Comparison of ENCODE assay signal across 8 cellular contexts in genomic region chr18:63319383-63320040, GRCh38. TPM values are rescaled to one million over a fixed set of nuclear protein-coding genes. Genes with fewer than 3 reads are reported as not detected.
DNase-seq lines count a peak whose midpoint lies in the region; ATAC-seq and TF ChIP-seq lines count a peak whose summit lies in the region.

Gene BCL2 (minus strand): TSS chr18:63319769.

- peak within 1 kb of the TSS; percentile 97 for H3K27ac Mint-ChIP-seq in activated CD4-positive, alpha-beta T cell treated with anti-CD3 and anti-CD28 coated beads, Interleukin-2, amount 10 ng/mL, durations not matched to agents 24 days and 14 days
- H3K27ac Mint-ChIP-seq in activated naive CD4-positive, alpha-beta T cell treated with anti-CD3 and anti-CD28 coated beads, Interleukin-2, amount 50 U/mL, for 72 hours, result peak within 1 kb of the TSS; percentile 93 to 97

- H3K36me3 Mint-ChIP-seq in activated CD4-positive, alpha-beta T cell treated with anti-CD3 and anti-CD28 coated beads, Interleukin-2, amount 10 ng/mL, durations not matched to agents 24 days and 14 days (ENCODE audit: low read depth), result peaks cover 39% of the 10 kb centered on the region
- H3K36me3 Mint-ChIP-seq in activated naive CD4-positive, alpha-beta T cell treated with anti-CD3 and anti-CD28 coated beads, Interleukin-2, amount 50 U/mL, for 72 hours, result peaks cover 34 to 48% of the 10 kb centered on the region in 2 donors

- H4K20me1 ChIP-seq in osteoblast (ENCODE audit: insufficient read depth, low read length), result no peaks in the 10 kb centered on the region

- H3K36me3 ChIP-seq in cardiac muscle cell (no peaks in the 10 kb centered on the region), osteoblast (ENCODE audit: insufficient read depth, low read length) (no peaks in the 10 kb centered on the region)

- TF ChIP-seq CTCF in cardiac muscle cell (IDR thresholded peaks at IDR 0.05; ENCODE audit: low read depth, low read length) (no peak), osteoblast (IDR thresholded peaks at IDR 0.05; ENCODE audit: extremely low read depth, low read depth, low read length) (no peak)

- H3K27ac ChIP-seq in cardiac muscle cell, result no peak within 1 kb of the TSS
- H3K27ac ChIP-seq in osteoblast (ENCODE audit: low read depth, low read length), result no peak within 1 kb of the TSS

- no peaks in the 10 kb centered on the region for H3K9me3 Mint-ChIP-seq in activated CD4-positive, alpha-beta T cell treated with anti-CD3 and anti-CD28 coated beads, Interleukin-2, amount 10 ng/mL, durations not matched to agents 24 days and 14 days
- no peaks in the 10 kb centered on the region for H3K9me3 Mint-ChIP-seq in activated naive CD4-positive, alpha-beta T cell treated with anti-CD3 and anti-CD28 coated beads, Interleukin-2, amount 50 U/mL, for 72 hours

- intact Hi-C loops in activated CD4-positive, alpha-beta T cell treated with anti-CD3 and anti-CD28 coated beads, Interleukin-2, amount 10 ng/mL, durations not matched to agents 24 days and 14 days (cut with micrococcal nuclease), result loop anchor here (1.0 to 5.0 kb wide), 6 partner anchors 48 to 797 kb away; partner anchors contain the start of genes KDSR, PHLPP1, VPS4B and ZCCHC2

- H3K4me3 Mint-ChIP-seq in activated CD4-positive, alpha-beta T cell treated with anti-CD3 and anti-CD28 coated beads, Interleukin-2, amount 10 ng/mL, durations not matched to agents 24 days and 14 days, result peak within 1 kb of the TSS; percentile 99

- peak; percentile 11 for ATAC-seq in HG02852 (IDR thresholded peaks at IDR 0.05; ENCODE audit: unreplicated experiment)
- ATAC-seq in activated naive CD4-positive, alpha-beta T cell treated with anti-CD3 and anti-CD28 coated beads, Interleukin-2, amount 50 U/mL, for 72 hours, result peak; percentile 14 to 47

- no peaks in the 10 kb centered on the region for H3K27me3 Mint-ChIP-seq in activated CD4-positive, alpha-beta T cell treated with anti-CD3 and anti-CD28 coated beads, Interleukin-2, amount 10 ng/mL, durations not matched to agents 24 days and 14 days

- H3K4me3 ChIP-seq in cardiac muscle cell (peak within 1 kb of the TSS; percentile 54), osteoblast (ENCODE audit: insufficient read depth, low read length) (peak within 1 kb of the TSS; percentile 73)

- H3K4me2 ChIP-seq in osteoblast (ENCODE audit: insufficient read depth, low read length), result peak within 1 kb of the TSS; percentile 90

- H3K27me3 ChIP-seq in cardiac muscle cell (peaks cover 52% of the 10 kb centered on the region), osteoblast (ENCODE audit: insufficient read depth, low read length) (peaks cover 26% of the 10 kb centered on the region)

- no peaks in the 10 kb centered on the region for H3K9me3 ChIP-seq in cardiac muscle cell (ENCODE audit: low read depth)
- no peaks in the 10 kb centered on the region for H3K9me3 ChIP-seq in osteoblast (ENCODE audit: low read depth, low read length)

- H3K4me1 ChIP-seq in cardiac muscle cell (ENCODE audit: low read depth), result no peaks in the 10 kb centered on the region
- H3K4me1 ChIP-seq in osteoblast (ENCODE audit: insufficient read depth, low read length), result peaks cover 16% of the 10 kb centered on the region

- peak within 1 kb of the TSS; percentile 86 for H2AFZ ChIP-seq in osteoblast (ENCODE audit: low read length)

- H3K79me2 ChIP-seq in osteoblast (ENCODE audit: insufficient read depth, low read length), result no peaks in the 10 kb centered on the region

- peaks cover 32% of the 10 kb centered on the region for H3K4me1 Mint-ChIP-seq in activated CD4-positive, alpha-beta T cell treated with anti-CD3 and anti-CD28 coated beads, Interleukin-2, amount 10 ng/mL, durations not matched to agents 24 days and 14 days

- no peak for DNase-seq in activated CD4-positive, alpha-beta T cell treated with anti-CD3 and anti-CD28 coated beads, Interleukin-2, amount 10 ng/mL, durations not matched to agents 24 days and 14 days
- no peak for DNase-seq in activated CD4-positive, alpha-beta T cell treated with anti-CD3 and anti-CD28 coated beads, Interleukin-2, amount 50 U/mL, for 1 hour
- DNase-seq in NCI-H2227 treated with DMSO at 0.1 percent for 48 hours (lab: John Stamatoyannopoulos, UW) (peak; percentile 43), cardiac muscle cell (ENCODE audit: low read depth in 1 of 2, low spot score in 1 of 2) (peak; percentile 52), osteoblast (ENCODE audit: insufficient read length, low spot score, missing footprints) (peak; percentile 73), AG20443 (ENCODE audit: low spot score) (no peak)
- peak in 1 of 2 donors; percentile 50 for DNase-seq in activated naive CD4-positive, alpha-beta T cell treated with anti-CD3 and anti-CD28 coated beads, Interleukin-2, amount 50 U/mL, for 72 hours (ENCODE audit: low spot score in 2 of 2)

RNA-seq across cellular contexts. Expression of gene BCL2, which starts in this region (rescaled TPM):
- total RNA-seq in activated CD4-positive, alpha-beta T cell treated with anti-CD3 and anti-CD28 coated beads, Interleukin-2, amount 10 ng/mL, durations not matched to agents 24 days and 14 days, result 80.5 and 81.3 TPM in 2 replicates
- total RNA-seq in activated naive CD4-positive, alpha-beta T cell treated with anti-CD3 and anti-CD28 coated beads, Interleukin-2, amount 50 U/mL, for 72 hours, result 10 to 100 TPM; 56.5 to 83.5 TPM
- total RNA-seq in cardiac muscle cell, result 0.70 and 0.98 TPM in 2 replicates
- polyA plus RNA-seq in cardiac muscle cell, result 0.02 and 0.51 TPM in 2 replicates
- total RNA-seq in osteoblast, result 10.6 and 11.9 TPM in 2 replicates

Comparison
In these comparisons a context has a peak if more than half of its experiments do, and no peak if none do; other contexts are left out.
1. Peak in DNase-seq and H3K4me3 ChIP-seq in cardiac muscle cell; RNA of the gene not detected or under 1 TPM.
2. DNase-seq: peak in NCI-H2227 treated with DMSO at 0.1 percent for 48 hours (single experiment) and osteoblast (single experiment); none in activated CD4-positive, alpha-beta T cell treated with anti-CD3 and anti-CD28 coated beads, Interleukin-2, amount 10 ng/mL, durations not matched to agents 24 days and 14 days (single experiment), activated CD4-positive, alpha-beta T cell treated with anti-CD3 and anti-CD28 coated beads, Interleukin-2, amount 50 U/mL, for 1 hour (single experiment) and AG20443 (single experiment).